Comparison of ENCODE assay signal across 11 cellular contexts in genomic region chr16:3952342-3953131, GRCh38.
DNase-seq lines count a peak whose midpoint lies in the region; ATAC-seq and TF ChIP-seq lines count a peak whose summit lies in the region.
"Had no signal": no experiment of that assay in that cellular context is flagged by ENCODE, and none has a peak within 500 bp of the region (broad histone marks: within the 10 kb centered on the region; RNA-seq: fewer than 3 reads in every experiment).

No MANE protein-coding gene starts in this region.

- peaks cover 3% of the 10 kb centered on the region for H3K4me1 Mint-ChIP-seq in endothelial cell (ENCODE audit: unreplicated experiment)
- H3K4me1 Mint-ChIP-seq: activated B cell treated with CpG ODN at 0.5 μM for 24 hours had no signal

- DNase-seq in AG08395 (ENCODE audit: low spot score) (peak; percentile 82), NCI-H2171 (lab: John Stamatoyannopoulos, UW) (peak; percentile 46), fibroblast of peridontal ligament (ENCODE audit: extremely low read depth) (peak; percentile 73), myocyte (ENCODE audit: low read depth) (peak; percentile 66), endothelial cell (ENCODE audit: low spot score) (no peak), NCI-H2029 (lab: John Stamatoyannopoulos, UW) (no peak), NCI-H1417 (lab: John Stamatoyannopoulos, UW) (no peak)
- DNase-seq: activated B cell treated with CpG ODN at 0.5 μM for 24 hours; PC-9; stimulated activated CD4-positive, alpha-beta T cell treated with anti-CD3 and anti-CD28 coated beads, Interleukin-4, amount 100 ng/mL, for 1 hour had no signal

- ATAC-seq in HG03460 (IDR thresholded peaks at IDR 0.05; ENCODE audit: unreplicated experiment): no peak

- peaks cover 4% of the 10 kb centered on the region for H3K27me3 Mint-ChIP-seq in endothelial cell (ENCODE audit: unreplicated experiment)

- no peak overlapping the region for H3K4me3 Mint-ChIP-seq in endothelial cell (ENCODE audit: unreplicated experiment)
- H3K4me3 Mint-ChIP-seq: activated B cell treated with CpG ODN at 0.5 μM for 24 hours had no signal

- TF ChIP-seq CTCF in endothelial cell (IDR thresholded peaks at IDR 0.05; ENCODE audit: unreplicated experiment): no peak

- no peak overlapping the region for H3K27ac Mint-ChIP-seq in endothelial cell (ENCODE audit: unreplicated experiment)
- H3K27ac Mint-ChIP-seq: activated B cell treated with CpG ODN at 0.5 μM for 24 hours had no signal

- no peaks in the 10 kb centered on the region for H3K36me3 Mint-ChIP-seq in endothelial cell (ENCODE audit: low read depth, unreplicated experiment)

- H3K9me3 Mint-ChIP-seq in endothelial cell (ENCODE audit: unreplicated experiment): no peaks in the 10 kb centered on the region
- H3K9me3 Mint-ChIP-seq: activated B cell treated with CpG ODN at 0.5 μM for 24 hours had no signal

Comparison
In these comparisons a context has a peak if more than half of its experiments do, and no peak if none do; other contexts are left out.
1. DNase-seq: peak in AG08395 (single experiment), NCI-H2171 (single experiment), fibroblast of peridontal ligament (single experiment) and myocyte (single experiment); none in endothelial cell (single experiment), NCI-H2029 (single experiment) and NCI-H1417 (0 of 3).